Comparison of ENCODE assay signal across 1 cellular context in genomic region chr20:62897666-62898065, GRCh38.
TF ChIP-seq lines count a peak whose summit lies in the region.

No MANE protein-coding gene starts in this region.

TF ChIP-seq in A549, 52 proteins besides CTCF, POLR2A, EP300 and RAD21:
- TF ChIP-seq CHD4 (IDR thresholded peaks at IDR 0.05; ENCODE audit: borderline replicate concordance) (no peak), POLR2AphosphoS2 (conservative IDR thresholded peaks at IDR 0.05; ENCODE audit: low read length) (0 out of 2 replicates have a peak, but pooled peaks have one; percentile 48), FOSL2 (IDR thresholded peaks at IDR 0.05) (no peak), FOSL2 (CRISPR knock-in tag; IDR thresholded peaks at IDR 0.05) (no peak)
